Comparison of ENCODE assay signal across 9 cellular contexts in genomic region chr9:83062011-83062652, GRCh38. TPM values are rescaled to one million over a fixed set of nuclear protein-coding genes. Genes with fewer than 3 reads are reported as not detected.
DNase-seq lines count a peak whose midpoint lies in the region; ATAC-seq and TF ChIP-seq lines count a peak whose summit lies in the region.
"Had no signal": no experiment of that assay in that cellular context is flagged by ENCODE, and none has a peak within 500 bp of the region (broad histone marks: within the 10 kb centered on the region; RNA-seq: fewer than 3 reads in every experiment).

No MANE protein-coding gene starts in this region.

- H3K27ac ChIP-seq in BLaER1, result no peak overlapping the region
- no peak overlapping the region for H3K27ac ChIP-seq in ectodermal cell (ENCODE audit: insufficient read depth, low read depth, low read length, poor library complexity, severe bottlenecking)
- H3K27ac ChIP-seq in CD4-positive, alpha-beta T cell (ENCODE audit: low read depth, low read length), result no peak overlapping the region
- no peak overlapping the region for H3K27ac ChIP-seq in CD4-positive, alpha-beta memory T cell (ENCODE audit: low read depth, low read length)

- H3K36me3 ChIP-seq in BLaER1, result no peaks in the 10 kb centered on the region
- no peaks in the 10 kb centered on the region for H3K36me3 ChIP-seq in ectodermal cell (ENCODE audit: control insufficient read depth, insufficient read depth, low read length)
- no peaks in the 10 kb centered on the region for H3K36me3 ChIP-seq in CD4-positive, alpha-beta memory T cell (ENCODE audit: insufficient read depth, low read length)

- H3K4me3 Mint-ChIP-seq in nephron, result peak overlapping the region; percentile 85 to 96 (median 93)
- no peak overlapping the region for H3K4me3 Mint-ChIP-seq in CD4-positive, alpha-beta T cell
- H3K4me3 Mint-ChIP-seq in CD4-positive, alpha-beta memory T cell, result no peak overlapping the region
- H3K4me3 Mint-ChIP-seq: activated CD4-positive, alpha-beta memory T cell treated with anti-CD3 and anti-CD28 coated beads, Interleukin-2, amount 10 ng/mL, durations not matched to agents 7 days and 5 days had no signal

- H4K20me1 ChIP-seq in BLaER1, result no peaks in the 10 kb centered on the region

- no peak overlapping the region for H3K9ac ChIP-seq in BLaER1

- 4 to 5% methylated on average over 53 of the region's 53 CpGs for WGBS in ectodermal cell, 2 experiments

- intact Hi-C loops in CD4-positive, alpha-beta T cell (cut with DNase I, micrococcal nuclease), result no loop called here
- intact Hi-C loops in CD4-positive, alpha-beta memory T cell (cut with micrococcal nuclease), result no loop called here

- peaks cover 42% of the 10 kb centered on the region for H3K27me3 ChIP-seq in BLaER1
- peaks cover 66% of the 10 kb centered on the region for H3K27me3 ChIP-seq in ectodermal cell (ENCODE audit: control insufficient read depth, insufficient read depth, low read length, poor library complexity, severe bottlenecking)
- peaks cover 28% of the 10 kb centered on the region for H3K27me3 ChIP-seq in CD4-positive, alpha-beta T cell (ENCODE audit: control insufficient read depth, insufficient read depth, low read length)
- H3K27me3 ChIP-seq in CD4-positive, alpha-beta memory T cell (ENCODE audit: insufficient read depth, low read length), result no peaks in the 10 kb centered on the region

- ATAC-seq in activated CD4-positive, CD25-positive, alpha-beta regulatory T cell treated with anti-CD3 and anti-CD28 coated beads, Interleukin-2, amount 50 U/mL, for 24 hours, result no peak
- ATAC-seq in CD4-positive, alpha-beta T cell (ENCODE audit: poor library complexity), result no peak

- H3K9me3 Mint-ChIP-seq in nephron, result peaks cover 8% of the 10 kb centered on the region
- peaks cover 6% of the 10 kb centered on the region for H3K9me3 Mint-ChIP-seq in CD4-positive, alpha-beta T cell
- peaks cover 4 to 31% (median 9%) of the 10 kb centered on the region in 8 donors for H3K9me3 Mint-ChIP-seq in CD4-positive, alpha-beta memory T cell

- TF ChIP-seq CTCF in nephron (IDR thresholded peaks at IDR 0.05; ENCODE audit: unreplicated experiment in 3 of 3), result no peak
- TF ChIP-seq CTCF in CD4-positive, alpha-beta T cell (IDR thresholded peaks at IDR 0.05), result no peak

- peaks cover 70% of the 10 kb centered on the region for H3K27me3 Mint-ChIP-seq in nephron (ENCODE audit: low read depth)
- peaks cover 58% of the 10 kb centered on the region for H3K27me3 Mint-ChIP-seq in CD4-positive, alpha-beta T cell
- peaks cover 15 to 18% of the 10 kb centered on the region in 2 donors for H3K27me3 Mint-ChIP-seq in CD4-positive, alpha-beta memory T cell

- CTCF ChIA-PET in CD4-positive, alpha-beta T cell (lab: Charles Lee), result no interaction called here
- CTCF ChIA-PET in CD4-positive, alpha-beta memory T cell (lab: Charles Lee; ENCODE audit: partially characterized antibody), result no interaction called here

- DNase-seq in NCI-H1694 treated with DMSO at 0.1 percent for 48 hours (lab: John Stamatoyannopoulos, UW), result peak; percentile 29
- DNase-seq in activated CD8-positive, alpha-beta memory T cell treated with anti-CD3 and anti-CD28 coated beads, Interleukin-2, amount 50 U/mL, for 48 hours, result no peak
- no peak for DNase-seq in CD4-positive, alpha-beta T cell
- no peak for DNase-seq in CD4-positive, alpha-beta memory T cell
- DNase-seq: activated CD4-positive, alpha-beta memory T cell treated with anti-CD3 and anti-CD28 coated beads, Interleukin-2, amount 10 ng/mL, durations not matched to agents 7 days and 5 days had no signal

- H3K4me1 ChIP-seq in BLaER1 (0 out of 2 replicates have a peak, but pooled peaks cover 4% of the 10 kb centered on the region), ectodermal cell (ENCODE audit: control insufficient read depth, insufficient read depth, low read length) (no peaks in the 10 kb centered on the region)
- H3K4me1 ChIP-seq in CD4-positive, alpha-beta memory T cell (ENCODE audit: insufficient read depth, low read length), result no peaks in the 10 kb centered on the region

- peak overlapping the region; percentile 35 to 85 (median 39) for H3K27ac Mint-ChIP-seq in nephron
- no peak overlapping the region for H3K27ac Mint-ChIP-seq in CD4-positive, alpha-beta T cell
- H3K27ac Mint-ChIP-seq in CD4-positive, alpha-beta memory T cell, result no peak overlapping the region
- H3K27ac Mint-ChIP-seq: activated CD4-positive, alpha-beta memory T cell treated with anti-CD3 and anti-CD28 coated beads, Interleukin-2, amount 10 ng/mL, durations not matched to agents 7 days and 5 days had no signal

- H3K36me3 Mint-ChIP-seq in nephron (ENCODE audit: low read depth), result peaks cover 4% of the 10 kb centered on the region
- H3K36me3 Mint-ChIP-seq in CD4-positive, alpha-beta T cell (ENCODE audit: low read depth), result no peaks in the 10 kb centered on the region
- H3K36me3 Mint-ChIP-seq in CD4-positive, alpha-beta memory T cell, result no peaks in the 10 kb centered on the region

- peaks cover 14% of the 10 kb centered on the region for H3K9me3 ChIP-seq in BLaER1
- H3K9me3 ChIP-seq in ectodermal cell (ENCODE audit: control insufficient read depth, low read length), result no peaks in the 10 kb centered on the region
- no peaks in the 10 kb centered on the region for H3K9me3 ChIP-seq in CD4-positive, alpha-beta T cell (ENCODE audit: control insufficient read depth, low read length)
- no peaks in the 10 kb centered on the region for H3K9me3 ChIP-seq in CD4-positive, alpha-beta memory T cell (ENCODE audit: control insufficient read depth in 1 of 2, low read length in 2 of 2)

- H3K4me3 ChIP-seq in BLaER1 (peak overlapping the region; percentile 65), ectodermal cell (ENCODE audit: insufficient read depth, low read depth, low read length) (peak overlapping the region; percentile 45)
- H3K4me3 ChIP-seq in CD4-positive, alpha-beta memory T cell (ENCODE audit: low read length in 2 of 2), result no peak overlapping the region

- H3K4me2 ChIP-seq in BLaER1, result peak overlapping the region; percentile 83

- H3K4me1 Mint-ChIP-seq in nephron, result peaks cover 32% of the 10 kb centered on the region
- H3K4me1 Mint-ChIP-seq in CD4-positive, alpha-beta T cell (ENCODE audit: low read depth), result no peaks in the 10 kb centered on the region
- H3K4me1 Mint-ChIP-seq in CD4-positive, alpha-beta memory T cell, result peaks cover 0 to 11% (median 0%) of the 10 kb centered on the region in 4 donors
- H3K4me1 Mint-ChIP-seq: activated CD4-positive, alpha-beta memory T cell treated with anti-CD3 and anti-CD28 coated beads, Interleukin-2, amount 10 ng/mL, durations not matched to agents 7 days and 5 days had no signal

- POLR2A ChIA-PET in CD4-positive, alpha-beta T cell (lab: Charles Lee), result no interaction called here
- POLR2A ChIA-PET in CD4-positive, alpha-beta memory T cell (lab: Charles Lee; ENCODE audit: partially characterized antibody), result no interaction called here

RNA-seq across cellular contexts. Expression of gene RASEF, which starts 0.8 kb away (rescaled TPM):
- 0.13 TPM for polyA plus RNA-seq in ectodermal cell (2013, experiment 1 of 4)
- polyA plus RNA-seq in ectodermal cell (2013, experiment 2 of 4), result 0.25 TPM
- 0.37 TPM for polyA plus RNA-seq in ectodermal cell (2013, experiment 3 of 4)
- polyA plus RNA-seq in ectodermal cell (2013, experiment 4 of 4), result 0.20 TPM
- not detected for total RNA-seq in CD4-positive, alpha-beta T cell
- total RNA-seq in CD4-positive, alpha-beta memory T cell, result not detected
- polyA plus RNA-seq in CD4-positive, alpha-beta memory T cell, result not detected
- total RNA-seq: activated CD4-positive, alpha-beta memory T cell treated with anti-CD3 and anti-CD28 coated beads, Interleukin-2, amount 10 ng/mL, durations not matched to agents 7 days and 5 days had no signal

Comparison
In these comparisons a context has a peak if more than half of its experiments do, and no peak if none do; other contexts are left out.
1. H3K4me3 ChIP-seq: peak in BLaER1 (single experiment) and ectodermal cell (single experiment); none in CD4-positive, alpha-beta memory T cell (0 of 2).
2. H3K27ac Mint-ChIP-seq: peak in nephron (3 of 3); none in CD4-positive, alpha-beta T cell (single experiment) and CD4-positive, alpha-beta memory T cell (0 of 7).
3. H3K4me3 Mint-ChIP-seq: peak in nephron (3 of 3); none in CD4-positive, alpha-beta T cell (single experiment) and CD4-positive, alpha-beta memory T cell (0 of 8).